Comparison of ENCODE assay signal across 8 cellular contexts in genomic region chr15:63374686-63375520, GRCh38. TPM values are rescaled to one million over a fixed set of nuclear protein-coding genes. Genes with fewer than 3 reads are reported as not detected.
DNase-seq lines count a peak whose midpoint lies in the region; ATAC-seq and TF ChIP-seq lines count a peak whose summit lies in the region.

No MANE protein-coding gene starts in this region.

- no peak for TF ChIP-seq POLR2A in ovary (IDR thresholded peaks at IDR 0.05)

- ATAC-seq in activated T-cell treated with anti-CD3 and anti-CD28 coated beads, Interleukin-2, amount 50 U/mL, for 72 hours (replicated peaks in 1 of 2) = peak; percentile 62 to 68
- ATAC-seq in left ventricle myocardium superior (peak; percentile 57), GM18868 (IDR thresholded peaks at IDR 0.05; ENCODE audit: unreplicated experiment) (no peak)
- ATAC-seq in stimulated activated naive CD8-positive, alpha-beta T cell treated with anti-CD3 and anti-CD28 coated beads, Interleukin-15, Interleukin-2, amounts not matched to agents 100 U/mL and 50 U/mL, for 24 hours = peak; percentile 54

- H3K4me3 Mint-ChIP-seq in activated T-cell treated with anti-CD3 and anti-CD28 coated beads, Interleukin-2, amount 50 U/mL, for 72 hours = peak overlapping the region; percentile 73 to 86

- peaks cover 66% of the 10 kb centered on the region for H3K4me1 Mint-ChIP-seq in activated T-cell treated with anti-CD3 and anti-CD28 coated beads, Interleukin-2, amount 50 U/mL, for 72 hours (ENCODE audit: low read depth)

- no peak for TF ChIP-seq CTCF in ovary (IDR thresholded peaks at IDR 0.05)

- H3K4me1 ChIP-seq in ovary (ENCODE audit: insufficient read depth) = no peaks in the 10 kb centered on the region

- peaks cover 25% of the 10 kb centered on the region for H3K27me3 Mint-ChIP-seq in activated T-cell treated with anti-CD3 and anti-CD28 coated beads, Interleukin-2, amount 50 U/mL, for 72 hours (ENCODE audit: low read depth)

- no peaks in the 10 kb centered on the region for H3K9me3 ChIP-seq in ovary

- DNase-seq in stimulated activated CD4-positive, alpha-beta T cell treated with anti-CD3 and anti-CD28 coated beads, Interleukin-12 subunit alpha, Interleukin-12 subunit beta, amount 100 ng/mL, for 48 hours (ENCODE audit: low read depth in 2 of 3, low spot score in 1 of 3) = peak; percentile 25 to 34 (median 30)
- no peak for DNase-seq in stimulated activated CD4-positive, alpha-beta T cell treated with anti-CD3 and anti-CD28 coated beads, Interleukin-4, amount 100 ng/mL, for 4 hours
- DNase-seq in activated T-cell treated with anti-CD3 and anti-CD28 coated beads, Interleukin-2, amount 50 U/mL, for 72 hours = peak; percentile 77 to 78
- peak; percentile 38 for DNase-seq in left ventricle myocardium superior
- DNase-seq in stimulated activated naive CD8-positive, alpha-beta T cell treated with anti-CD3 and anti-CD28 coated beads, Interleukin-15, Interleukin-2, amounts not matched to agents 100 U/mL and 50 U/mL, for 24 hours = peak; percentile 55
- DNase-seq in NCI-H1436 treated with DMSO at 0.1 percent for 48 hours (lab: John Stamatoyannopoulos, UW) = no peak
- DNase-seq in ovary = no peak

- peak overlapping the region; percentile 93 for H3K27ac Mint-ChIP-seq in activated T-cell treated with anti-CD3 and anti-CD28 coated beads, Interleukin-2, amount 50 U/mL, for 72 hours

- no peaks in the 10 kb centered on the region for H3K36me3 Mint-ChIP-seq in activated T-cell treated with anti-CD3 and anti-CD28 coated beads, Interleukin-2, amount 50 U/mL, for 72 hours (ENCODE audit: insufficient read depth in 2 of 2)

- no peaks in the 10 kb centered on the region for H3K27me3 ChIP-seq in ovary

- no peak overlapping the region for H3K27ac ChIP-seq in ovary

- intact Hi-C loops in left ventricle myocardium superior (cut with micrococcal nuclease) = no loop called here
- intact Hi-C loops in ovary (cut with DNase I) = no loop called here

- TF ChIP-seq EP300 in ovary (IDR thresholded peaks at IDR 0.05) = no peak

- no peak overlapping the region for H3K4me3 ChIP-seq in ovary

- WGBS in ovary, 3 donors = 22 to 26% (median 24%) methylated on average over 11 of the region's 11 CpGs

- no peaks in the 10 kb centered on the region for H3K9me3 Mint-ChIP-seq in activated T-cell treated with anti-CD3 and anti-CD28 coated beads, Interleukin-2, amount 50 U/mL, for 72 hours

- H3K36me3 ChIP-seq in ovary = no peaks in the 10 kb centered on the region

RNA-seq across cellular contexts. Expression of gene CA12, which starts 6.7 kb away (rescaled TPM):
- 1 to 10 TPM in 1 of 2 donors, under 1 TPM in 1; 0.55 to 2.4 TPM for total RNA-seq in activated T-cell treated with anti-CD3 and anti-CD28 coated beads, Interleukin-2, amount 50 U/mL, for 72 hours
- 0.74 TPM for total RNA-seq in left ventricle myocardium superior
- 10 to 100 TPM in 1 of 7 donors, 1 to 10 TPM in 4, under 1 TPM in 1, not detected in 1; 0.61 to 10.5 (median 3.5) TPM for total RNA-seq in ovary
- 1 to 10 TPM in 1 of 2 donors, under 1 TPM in 1; 0.16 to 4.6 TPM for polyA plus RNA-seq in ovary

Comparison
In these comparisons a context has a peak if more than half of its experiments do, and no peak if none do; other contexts are left out.
1. DNase-seq: peak in stimulated activated CD4-positive, alpha-beta T cell treated with anti-CD3 and anti-CD28 coated beads, Interleukin-12 subunit alpha, Interleukin-12 subunit beta, amount 100 ng/mL, for 48 hours (3 of 3), activated T-cell treated with anti-CD3 and anti-CD28 coated beads, Interleukin-2, amount 50 U/mL, for 72 hours (2 of 2), left ventricle myocardium superior (single experiment) and stimulated activated naive CD8-positive, alpha-beta T cell treated with anti-CD3 and anti-CD28 coated beads, Interleukin-15, Interleukin-2, amounts not matched to agents 100 U/mL and 50 U/mL, for 24 hours (single experiment); none in stimulated activated CD4-positive, alpha-beta T cell treated with anti-CD3 and anti-CD28 coated beads, Interleukin-4, amount 100 ng/mL, for 4 hours (0 of 2), NCI-H1436 treated with DMSO at 0.1 percent for 48 hours (single experiment) and ovary (0 of 5).